Comparison of ENCODE assay signal across 21 cellular contexts in the genomic region with DNA sequence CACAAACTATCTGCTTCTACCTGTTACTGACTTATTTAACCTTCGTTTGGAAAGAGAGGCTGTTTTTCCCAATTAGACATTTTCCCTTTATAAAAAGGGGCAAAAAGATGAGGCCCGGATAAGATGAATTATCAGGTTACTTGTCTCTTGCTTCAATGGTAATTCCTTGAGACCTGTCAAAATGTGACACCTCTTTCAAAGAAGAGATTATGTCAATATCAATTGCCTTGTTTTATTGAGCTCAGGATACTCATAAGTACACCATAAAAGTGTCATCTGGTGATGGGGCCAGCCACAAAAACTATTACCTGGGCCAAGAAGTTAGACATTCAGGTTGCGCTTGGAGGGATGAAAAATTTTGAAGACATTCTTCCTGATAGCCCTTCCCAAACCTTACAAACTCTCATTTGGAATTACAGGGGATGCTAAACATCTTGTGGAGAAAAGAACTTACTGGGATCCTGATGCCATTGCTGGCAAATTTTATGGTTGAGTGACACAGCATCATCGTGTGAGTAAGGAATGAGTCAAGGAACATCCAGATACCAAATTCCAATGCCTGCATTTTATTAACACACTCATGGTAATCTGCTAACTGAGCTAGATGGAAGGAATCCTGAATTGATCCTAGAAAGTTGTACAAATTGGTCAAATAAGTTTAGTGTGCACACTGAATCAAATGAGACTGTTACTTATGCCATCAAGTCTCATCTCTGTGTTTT.
DNase-seq lines count a peak whose midpoint lies in the region; ATAC-seq and TF ChIP-seq lines count a peak whose summit lies in the region.
"Had no signal": no experiment of that assay in that cellular context is flagged by ENCODE, and none has a peak within 500 bp of the region (broad histone marks: within the 10 kb centered on the region; RNA-seq: fewer than 3 reads in every experiment).

No MANE protein-coding gene starts in this region.

- ATAC-seq in PC-3 (no peak), GM21576 (IDR thresholded peaks at IDR 0.05; ENCODE audit: unreplicated experiment) (no peak), GM19023 (IDR thresholded peaks at IDR 0.05; ENCODE audit: unreplicated experiment) (no peak)
- ATAC-seq: esophagus mucosa; stimulated activated effector memory CD8-positive, alpha-beta T cell treated with anti-CD3 and anti-CD28 coated beads, Interleukin-12 subunit alpha, Interleukin-12 subunit beta, amount 100 ng/mL, for 72 hours had no signal

- no peaks in the 10 kb centered on the region for H3K36me3 ChIP-seq in PC-3 (ENCODE audit: low read depth, low read length)
- no peaks in the 10 kb centered on the region for H3K36me3 ChIP-seq in neural cell (ENCODE audit: insufficient read depth, low read length)
- H3K36me3 ChIP-seq in ascending aorta: no peaks in the 10 kb centered on the region
- no peaks in the 10 kb centered on the region for H3K36me3 ChIP-seq in smooth muscle cell (ENCODE audit: low read depth)
- H3K36me3 ChIP-seq: SJSA1, tibial artery had no signal

- DNase-seq in ELR (ENCODE audit: low read depth): peak; percentile 85
- DNase-seq in PC-3: peak; percentile 63
- DNase-seq in epithelial cell of proximal tubule (ENCODE audit: low read depth): peak; percentile 67
- DNase-seq in ascending aorta (ENCODE audit: low spot score in 2 of 2): no peak
- DNase-seq in smooth muscle cell (lab: John Stamatoyannopoulos, UW; ENCODE audit: unreplicated experiment): no peak
- DNase-seq: activated CD8-positive, alpha-beta memory T cell treated with anti-CD3 and anti-CD28 coated beads, Interleukin-2, amount 50 U/mL, for 4 hours; activated gamma-delta T cell treated with Interleukin-2 at 50 U/mL for 16 hours; aorta; C1 segment of cervical spinal cord; cortex of kidney; Karpas-422; NCI-H1417 treated with DMSO at 0.1 percent for 48 hours; NCI-H2171 treated with DMSO at 0.1 percent for 48 hours; NK-92 treated with Interleukin-12 subunit alpha and Interleukin-12 subunit beta, amount 100 ng/mL, for 24 hours; tibial artery had no signal

- TF ChIP-seq CTCF in PC-3 (conservative IDR thresholded peaks at IDR 0.05; ENCODE audit: low read depth, low read length) (no peak), epithelial cell of proximal tubule (conservative IDR thresholded peaks at IDR 0.05; ENCODE audit: low read depth, low read length) (no peak), neural cell (IDR thresholded peaks at IDR 0.05; ENCODE audit: poor library complexity, severe bottlenecking) (no peak), ascending aorta (IDR thresholded peaks at IDR 0.05) (no peak), smooth muscle cell (IDR thresholded peaks at IDR 0.05; ENCODE audit: borderline replicate concordance, insufficient read depth, poor library complexity, severe bottlenecking) (no peak)

- H3K4me3 ChIP-seq in PC-3 (ENCODE audit: low read length) (no peak overlapping the region), epithelial cell of proximal tubule (ENCODE audit: low read depth, low read length) (no peak overlapping the region), neural cell (ENCODE audit: low read length) (no peak overlapping the region), ascending aorta (no peak overlapping the region), smooth muscle cell (no peak overlapping the region)
- H3K4me3 ChIP-seq: SJSA1, tibial artery had no signal

- no peak for TF ChIP-seq RAD21 in neural cell (conservative IDR thresholded peaks at IDR 0.05)

- CTCF ChIA-PET in PC-3 (lab: Charles Lee): no interaction called here

- H4K20me1 ChIP-seq in PC-3 (ENCODE audit: low read length) (no peaks in the 10 kb centered on the region), neural cell (ENCODE audit: insufficient read depth) (no peaks in the 10 kb centered on the region), smooth muscle cell (ENCODE audit: low read depth) (no peaks in the 10 kb centered on the region)

- H3K9me3 ChIP-seq in PC-3 (ENCODE audit: low read length) (no peaks in the 10 kb centered on the region), neural cell (ENCODE audit: low read length) (no peaks in the 10 kb centered on the region), ascending aorta (no peaks in the 10 kb centered on the region), smooth muscle cell (replicated peaks; ENCODE audit: low read depth) (no peaks in the 10 kb centered on the region)
- H3K9me3 ChIP-seq: SJSA1, tibial artery had no signal

- POLR2A ChIA-PET in PC-3 (lab: Charles Lee; ENCODE audit: unreplicated experiment): no interaction called here

- H3K4me2 ChIP-seq in PC-3 (ENCODE audit: low read length): no peak overlapping the region
- no peak overlapping the region for H3K4me2 ChIP-seq in neural cell (ENCODE audit: low read length)
- H3K4me2 ChIP-seq in smooth muscle cell: no peak overlapping the region

- BruUV-seq in PC-3 (replicated peaks; lab: Mats Ljungman, UMichigan): no TSS peak

- H3F3A ChIP-seq in PC-3 (ENCODE audit: low read length, unreplicated experiment): no peaks in the 10 kb centered on the region
- peaks cover 4% of the 10 kb centered on the region for H3F3A ChIP-seq in neural cell (ENCODE audit: insufficient read depth, low read length, poor library complexity, severe bottlenecking)
- H3F3A ChIP-seq in smooth muscle cell (ENCODE audit: low read depth): no peaks in the 10 kb centered on the region

- TF ChIP-seq EP300 in neural cell (conservative IDR thresholded peaks at IDR 0.05; ENCODE audit: poor library complexity, severe bottlenecking): peak; percentile 96

- H3K27ac ChIP-seq in PC-3 (ENCODE audit: low read length) (no peak overlapping the region), neural cell (ENCODE audit: low read length) (peak overlapping the region; percentile 30), ascending aorta (no peak overlapping the region), smooth muscle cell (ENCODE audit: low read depth) (no peak overlapping the region)
- H3K27ac ChIP-seq: SJSA1, tibial artery had no signal

- H3K9ac ChIP-seq in PC-3 (ENCODE audit: low read length) (no peak overlapping the region), neural cell (ENCODE audit: low read length) (no peak overlapping the region), smooth muscle cell (ENCODE audit: low read depth) (no peak overlapping the region)

- H2AFZ ChIP-seq in PC-3 (ENCODE audit: low read length): no peak overlapping the region
- H2AFZ ChIP-seq in neural cell (ENCODE audit: low read depth, low read length): no peak overlapping the region
- H2AFZ ChIP-seq in smooth muscle cell (ENCODE audit: low read depth): no peak overlapping the region

- no peaks in the 10 kb centered on the region for H3K27me3 ChIP-seq in PC-3 (ENCODE audit: low read length)
- H3K27me3 ChIP-seq in neural cell (ENCODE audit: insufficient read depth, low read depth, low read length): no peaks in the 10 kb centered on the region
- H3K27me3 ChIP-seq in ascending aorta: no peaks in the 10 kb centered on the region
- H3K27me3 ChIP-seq in smooth muscle cell (ENCODE audit: low read depth): no peaks in the 10 kb centered on the region
- H3K27me3 ChIP-seq: SJSA1, tibial artery had no signal

- H3K4me1 ChIP-seq in PC-3 (ENCODE audit: insufficient read depth, low read length) (no peaks in the 10 kb centered on the region), ascending aorta (no peaks in the 10 kb centered on the region), smooth muscle cell (ENCODE audit: low read depth) (peaks cover 6% of the 10 kb centered on the region)
- H3K4me1 ChIP-seq: tibial artery had no signal

- no peaks in the 10 kb centered on the region for H3K9me2 ChIP-seq in PC-3 (replicated peaks; ENCODE audit: low read length)
- H3K9me2 ChIP-seq in neural cell (ENCODE audit: insufficient read depth, low read length): no peaks in the 10 kb centered on the region

- H3K79me2 ChIP-seq in PC-3 (ENCODE audit: low read length) (no peaks in the 10 kb centered on the region), neural cell (replicated peaks; ENCODE audit: insufficient read depth, low read length) (no peaks in the 10 kb centered on the region), smooth muscle cell (ENCODE audit: low read depth) (no peaks in the 10 kb centered on the region)

- intact Hi-C loops in PC-3 (cut with micrococcal nuclease): no loop called here
- intact Hi-C loops in ascending aorta (cut with DNase I): no loop called here

- WGBS in smooth muscle cell (ENCODE audit: low lambda C conversion rate): 64% methylated on average over 4 of the region's 4 CpGs

TF ChIP-seq in neural cell, 6 proteins besides CTCF, POLR2A, EP300 and RAD21:
- TF ChIP-seq MXI1 (conservative IDR thresholded peaks at IDR 0.05; ENCODE audit: poor library complexity, severe bottlenecking) (no peak), TAF1 (IDR thresholded peaks at IDR 0.05; ENCODE audit: low read depth) (no peak), REST (IDR thresholded peaks at IDR 0.05; ENCODE audit: borderline replicate concordance) (no peak), POLR2AphosphoS5 (IDR thresholded peaks at IDR 0.05) (peak; percentile 73), SMC3 (conservative IDR thresholded peaks at IDR 0.05; ENCODE audit: poor library complexity) (no peak)

Comparison
In these comparisons a context has a peak if more than half of its experiments do, and no peak if none do; other contexts are left out.
1. DNase-seq: peak in ELR (single experiment), PC-3 (single experiment) and epithelial cell of proximal tubule (single experiment); none in ascending aorta (0 of 2) and smooth muscle cell (single experiment).